Comparison of ENCODE assay signal across 9 cellular contexts in the genomic region with DNA sequence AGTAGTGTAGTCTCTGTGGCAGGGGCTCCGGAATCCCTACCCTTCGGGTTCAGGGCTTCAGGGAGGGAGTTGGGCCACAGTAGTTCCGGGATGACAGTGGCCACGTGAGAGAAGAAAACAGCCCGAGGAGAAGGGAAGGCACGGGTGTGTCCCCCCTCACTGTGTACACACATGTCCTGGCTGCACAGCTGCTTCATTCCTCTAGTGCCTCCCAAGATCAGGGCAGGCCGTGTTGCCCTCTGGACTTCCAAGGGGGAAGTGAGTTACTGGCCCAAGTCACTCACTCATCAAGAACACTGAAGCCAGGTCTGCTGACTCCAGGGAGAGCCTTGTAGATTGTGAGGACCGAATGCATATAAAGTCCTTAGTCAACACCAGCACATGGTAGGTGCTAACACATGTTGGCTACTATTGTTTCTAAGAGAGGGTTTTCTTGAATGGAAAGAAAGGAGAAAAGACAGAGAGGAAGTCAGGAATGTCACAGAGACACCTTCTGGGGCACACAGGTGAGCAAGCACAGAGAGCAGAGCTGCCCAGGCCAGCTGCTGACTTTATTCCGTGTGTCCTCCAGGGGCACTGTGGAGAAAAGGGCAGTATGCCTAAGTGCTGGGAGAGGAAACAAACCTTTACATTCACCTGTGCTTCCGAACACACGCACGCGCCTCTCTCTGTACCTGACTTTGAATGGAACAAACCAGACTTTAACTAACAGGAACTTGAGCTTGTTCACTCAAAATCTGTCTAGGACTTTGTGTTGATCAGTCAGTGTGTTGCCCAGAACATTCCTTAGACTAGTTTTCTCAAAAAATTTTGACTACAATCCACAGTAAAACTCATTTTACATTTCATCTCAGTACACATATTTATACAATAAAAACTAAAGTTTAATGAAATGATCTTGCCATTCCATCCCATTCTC. TPM values are rescaled to one million over a fixed set of nuclear protein-coding genes. Genes with fewer than 3 reads are reported as not detected.
DNase-seq lines count a peak whose midpoint lies in the region; ATAC-seq and TF ChIP-seq lines count a peak whose summit lies in the region.
"Had no signal": no experiment of that assay in that cellular context is flagged by ENCODE, and none has a peak within 500 bp of the region (broad histone marks: within the 10 kb centered on the region; RNA-seq: fewer than 3 reads in every experiment).

No MANE protein-coding gene starts in this region.

- H3K9me3 ChIP-seq in testis = no peaks in the 10 kb centered on the region

- 83 to 87% methylated on average over 13 of the region's 13 CpGs for WGBS in testis, 2 donors

- DNase-seq in AG04449 (ENCODE audit: low read depth, low spot score) (no peak), HPDE6-E6E7 (ENCODE audit: extremely low spot score) (peak; percentile 46), astrocyte of the cerebellum (ENCODE audit: low read depth) (no peak), left kidney (ENCODE audit: low read depth, low spot score) (peak; percentile 59), NCI-H524 (lab: John Stamatoyannopoulos, UW) (no peak), testis (no peak)
- DNase-seq: activated CD8-positive, alpha-beta T cell treated with anti-CD3 and anti-CD28 coated beads for 36 hours had no signal

- CTCF ChIA-PET in AG04449 (lab: Yijun Ruan, JAX) = interaction anchor here (0.5 to 7.4 kb wide), 9 partner anchors 9 to 311 kb away, joined by 3 to 41 read pairs (median 5); no protein-coding TSS in a partner anchor

- no peak for TF ChIP-seq POLR2A in testis (IDR thresholded peaks at IDR 0.05)

- H3K27ac ChIP-seq in testis = no peak overlapping the region

- no peaks in the 10 kb centered on the region for H3K27me3 ChIP-seq in testis

- H3K4me1 ChIP-seq in testis = no peaks in the 10 kb centered on the region

- H3K4me3 ChIP-seq in AG04449 (ENCODE audit: low read depth, low read length) (no peak overlapping the region), astrocyte of the cerebellum (ENCODE audit: low read depth, low read length) (no peak overlapping the region), testis (no peak overlapping the region)

- in situ Hi-C loops in astrocyte of the cerebellum (cut with HindIII; ENCODE audit: low sequenced_read_pairs) = no loop called here

- TF ChIP-seq CTCF in AG04449 (IDR thresholded peaks at IDR 0.05; ENCODE audit: insufficient read depth, low read length, missing control alignments) (peak; percentile 53), astrocyte of the cerebellum (IDR thresholded peaks at IDR 0.05; ENCODE audit: low read depth, low read length, missing control alignments) (peak; percentile 38), testis (IDR thresholded peaks at IDR 0.05) (no peak)

- H3K36me3 ChIP-seq in testis (ENCODE audit: low read depth, missing control alignments) = no peaks in the 10 kb centered on the region

- POLR2A ChIA-PET in AG04449 (lab: Yijun Ruan, JAX) = no interaction called here

- ATAC-seq in HG02678 (IDR thresholded peaks at IDR 0.05; ENCODE audit: unreplicated experiment) (no peak), HG03565 (IDR thresholded peaks at IDR 0.05; ENCODE audit: unreplicated experiment) (no peak)
- ATAC-seq: activated CD8-positive, alpha-beta T cell treated with anti-CD3 and anti-CD28 coated beads for 36 hours had no signal

- intact Hi-C loops in testis (cut with DNase I; ENCODE audit: low total_unique reads) = no loop called here

RNA-seq across cellular contexts. Expression of gene LHX4, which starts 40.0 kb away (rescaled TPM):
- total RNA-seq in testis = 1 to 10 TPM in 1 of 2 donors, under 1 TPM in 1; 0.63 to 1.3 TPM
- 5.2 TPM for polyA plus RNA-seq in testis (ENCODE audit: insufficient read depth, low read depth, low replicate concordance)
- total RNA-seq: activated CD8-positive, alpha-beta T cell treated with anti-CD3 and anti-CD28 coated beads for 36 hours had no signal

Comparison
In these comparisons a context has a peak if more than half of its experiments do, and no peak if none do; other contexts are left out.
1. DNase-seq: peak in HPDE6-E6E7 (single experiment) and left kidney (single experiment); none in AG04449 (single experiment), astrocyte of the cerebellum (single experiment), NCI-H524 (0 of 2) and testis (single experiment).
2. CTCF ChIP-seq: peak in AG04449 (single experiment) and astrocyte of the cerebellum (single experiment); none in testis (0 of 3).